8 cellular contexts compared by ENCODE assay signal in genomic region chr15:59437473-59437776, GRCh38. TPM values are rescaled to one million over a fixed set of nuclear protein-coding genes. Genes with fewer than 3 reads are reported as not detected.
A peak's percentile ranks its signal among the peaks of the same experiment; 100 is the strongest.
DNase-seq lines count a peak whose midpoint lies in the region; ATAC-seq, FAIRE-seq and TF ChIP-seq lines count a peak whose summit lies in the region.

No MANE protein-coding gene starts in this region.

- peaks cover 77% of the 10 kb centered on the region for H3K27me3 Mint-ChIP-seq in activated CD8-positive, alpha-beta memory T cell treated with anti-CD3 and anti-CD28 coated beads, Interleukin-2, amount 10 ng/mL, durations not matched to agents 7 days and 5 days
- H3K27me3 Mint-ChIP-seq in activated CD8-positive, alpha-beta T cell treated with anti-CD3 and anti-CD28 coated beads for 36 hours, result peaks cover 51% of the 10 kb centered on the region

- H3K4me2 ChIP-seq in keratinocyte (ENCODE audit: control insufficient read depth, extremely low read depth, insufficient read depth, low read depth, low read length), result peak overlapping the region; percentile 90

- no peak for DNase-seq in activated CD8-positive, alpha-beta memory T cell treated with anti-CD3 and anti-CD28 coated beads, Interleukin-2, amount 10 ng/mL, durations not matched to agents 7 days and 5 days
- DNase-seq in activated CD8-positive, alpha-beta memory T cell treated with anti-CD3 and anti-CD28 coated beads for 24 hours, result no peak
- DNase-seq in activated CD8-positive, alpha-beta T cell treated with anti-CD3 and anti-CD28 coated beads for 36 hours, result no peak
- DNase-seq in keratinocyte (ENCODE audit: low read depth, low spot score) (no peak), GM20000 (ENCODE audit: low spot score) (no peak)

- H3K79me2 ChIP-seq in keratinocyte (ENCODE audit: control insufficient read depth, insufficient read depth, low read length), result no peaks in the 10 kb centered on the region

- no peak for TF ChIP-seq CTCF in activated CD8-positive, alpha-beta T cell treated with anti-CD3 and anti-CD28 coated beads for 36 hours (IDR thresholded peaks at IDR 0.05)
- TF ChIP-seq CTCF in keratinocyte (optimal IDR thresholded peaks at IDR 0.05 in 1 of 3, IDR thresholded peaks at IDR 0.05 in 1 of 3, conservative IDR thresholded peaks at IDR 0.05 in 1 of 3; ENCODE audit: extremely low read depth in 1 of 3, insufficient read depth in 2 of 3, low read length in 3 of 3) (no peak), GM20000 (IDR thresholded peaks at IDR 0.05; ENCODE audit: extremely low read depth, missing control alignments) (no peak)

- H3K27me3 ChIP-seq in keratinocyte (ENCODE audit: control insufficient read depth, extremely low read depth, insufficient read depth, low read length) (peaks cover 19% of the 10 kb centered on the region), thymus (ENCODE audit: control insufficient read depth, insufficient read depth) (peaks cover 31% of the 10 kb centered on the region)

- H3K4me1 ChIP-seq in keratinocyte (ENCODE audit: control insufficient read depth, extremely low read depth, insufficient read depth, low read length) (peaks cover 13% of the 10 kb centered on the region), thymus (ENCODE audit: control insufficient read depth, insufficient read depth, low read length) (peaks cover 11% of the 10 kb centered on the region)

- no peaks in the 10 kb centered on the region for H4K20me1 ChIP-seq in keratinocyte (ENCODE audit: control insufficient read depth, extremely low read depth, insufficient read depth, low read length)

- no peak overlapping the region for H3K9ac ChIP-seq in keratinocyte (ENCODE audit: control insufficient read depth, extremely low read depth, insufficient read depth, low read length)

- no peak for FAIRE-seq in keratinocyte (lab: Jason Lieb, UNC)

- 5% methylated on average over 15 of the region's 15 CpGs for WGBS in thymus

- CTCF ChIA-PET in activated CD8-positive, alpha-beta memory T cell treated with anti-CD3 and anti-CD28 coated beads, Interleukin-2, amount 10 ng/mL, durations not matched to agents 7 days and 5 days (lab: Charles Lee), result interaction anchor here (1.4 kb wide), 1 partner anchor 15 kb away, joined by 4 read pairs; no protein-coding TSS in a partner anchor
- CTCF ChIA-PET in activated CD8-positive, alpha-beta T cell treated with anti-CD3 and anti-CD28 coated beads for 36 hours (lab: Charles Lee), result interaction anchor here (1.6 kb wide), 1 partner anchor 64 kb away, joined by 4 read pairs; no protein-coding TSS in a partner anchor

- H3K36me3 Mint-ChIP-seq in activated CD8-positive, alpha-beta memory T cell treated with anti-CD3 and anti-CD28 coated beads, Interleukin-2, amount 10 ng/mL, durations not matched to agents 7 days and 5 days, result no peaks in the 10 kb centered on the region
- H3K36me3 Mint-ChIP-seq in activated CD8-positive, alpha-beta T cell treated with anti-CD3 and anti-CD28 coated beads for 36 hours (ENCODE audit: low read depth), result no peaks in the 10 kb centered on the region

- H3K4me3 Mint-ChIP-seq in activated CD8-positive, alpha-beta memory T cell treated with anti-CD3 and anti-CD28 coated beads, Interleukin-2, amount 10 ng/mL, durations not matched to agents 7 days and 5 days, result peak overlapping the region; percentile 73
- H3K4me3 Mint-ChIP-seq in activated CD8-positive, alpha-beta T cell treated with anti-CD3 and anti-CD28 coated beads for 36 hours, result peak overlapping the region; percentile 72

- no peaks in the 10 kb centered on the region for H3K9me1 ChIP-seq in keratinocyte (ENCODE audit: control insufficient read depth, extremely low read depth, insufficient read depth, low read length)

- H3K27ac ChIP-seq in keratinocyte (ENCODE audit: control insufficient read depth, insufficient read depth, low read length), result no peak overlapping the region
- H3K27ac ChIP-seq in thymus (ENCODE audit: low read depth), result no peak overlapping the region

- no peaks in the 10 kb centered on the region for H3K36me3 ChIP-seq in keratinocyte (ENCODE audit: control insufficient read depth in 2 of 2, extremely low read depth in 1 of 2, insufficient read depth in 2 of 2, low read length in 2 of 2)
- H3K36me3 ChIP-seq in thymus (ENCODE audit: control insufficient read depth, insufficient read depth), result no peaks in the 10 kb centered on the region

- dilution Hi-C loops in keratinocyte (cut with MboI; ENCODE audit: extremely low pct_ligation_motif_present, low sequenced_read_pairs), result no loop called here

- no peaks in the 10 kb centered on the region for H3K9me3 Mint-ChIP-seq in activated CD8-positive, alpha-beta memory T cell treated with anti-CD3 and anti-CD28 coated beads, Interleukin-2, amount 10 ng/mL, durations not matched to agents 7 days and 5 days (ENCODE audit: low read depth)
- H3K9me3 Mint-ChIP-seq in activated CD8-positive, alpha-beta T cell treated with anti-CD3 and anti-CD28 coated beads for 36 hours, result no peaks in the 10 kb centered on the region

- H3K27ac Mint-ChIP-seq in activated CD8-positive, alpha-beta memory T cell treated with anti-CD3 and anti-CD28 coated beads, Interleukin-2, amount 10 ng/mL, durations not matched to agents 7 days and 5 days, result no peak overlapping the region
- no peak overlapping the region for H3K27ac Mint-ChIP-seq in activated CD8-positive, alpha-beta T cell treated with anti-CD3 and anti-CD28 coated beads for 36 hours

- H3K9me3 ChIP-seq in keratinocyte (ENCODE audit: control insufficient read depth, low read depth, low read length) (no peaks in the 10 kb centered on the region), thymus (ENCODE audit: control insufficient read depth) (no peaks in the 10 kb centered on the region)

- H3K4me1 Mint-ChIP-seq in activated CD8-positive, alpha-beta memory T cell treated with anti-CD3 and anti-CD28 coated beads, Interleukin-2, amount 10 ng/mL, durations not matched to agents 7 days and 5 days, result peaks cover 18% of the 10 kb centered on the region
- H3K4me1 Mint-ChIP-seq in activated CD8-positive, alpha-beta T cell treated with anti-CD3 and anti-CD28 coated beads for 36 hours (ENCODE audit: low read depth), result peaks cover 16% of the 10 kb centered on the region

- H2AFZ ChIP-seq in keratinocyte (ENCODE audit: control insufficient read depth, low read length), result no peak overlapping the region

- intact Hi-C loops in activated CD8-positive, alpha-beta T cell treated with anti-CD3 and anti-CD28 coated beads for 36 hours (cut with micrococcal nuclease), result no loop called here

- peak overlapping the region; percentile 29 to 65 (median 61) for H3K4me3 ChIP-seq in keratinocyte (ENCODE audit: control insufficient read depth in 2 of 3, extremely low read depth in 1 of 3, insufficient read depth in 2 of 3, low read depth in 1 of 3, low read length in 3 of 3)
- peak overlapping the region; percentile 51 for H3K4me3 ChIP-seq in thymus (ENCODE audit: low read length)

- ATAC-seq in activated CD8-positive, alpha-beta memory T cell treated with anti-CD3 and anti-CD28 coated beads, Interleukin-2, amount 10 ng/mL, durations not matched to agents 7 days and 5 days, result no peak
- no peak for ATAC-seq in activated CD8-positive, alpha-beta T cell treated with anti-CD3 and anti-CD28 coated beads for 36 hours
- ATAC-seq in GM21786 (IDR thresholded peaks at IDR 0.05; ENCODE audit: unreplicated experiment) (no peak), GM18861 (IDR thresholded peaks at IDR 0.05; ENCODE audit: unreplicated experiment) (no peak)

- POLR2A ChIA-PET in activated CD8-positive, alpha-beta T cell treated with anti-CD3 and anti-CD28 coated beads for 36 hours (lab: Charles Lee), result no interaction called here

RNA-seq across cellular contexts. Expression of gene FAM81A, which starts 0.6 kb away (rescaled TPM):
- 1 to 10 TPM; 2.5 to 3.7 TPM for total RNA-seq in activated CD8-positive, alpha-beta memory T cell treated with anti-CD3 and anti-CD28 coated beads, Interleukin-2, amount 10 ng/mL, durations not matched to agents 7 days and 5 days
- 1 to 10 TPM; 1.2 to 1.5 TPM for total RNA-seq in activated CD8-positive, alpha-beta T cell treated with anti-CD3 and anti-CD28 coated beads for 36 hours
- polyA plus RNA-seq in keratinocyte (0.50 to 0.84 TPM (median 0.58 TPM) in 3 replicates), thymus (1.2 TPM)
- polyA plus RNA-seq in keratinocyte (2011; ENCODE audit: low read depth), result 0.52 TPM
- 0.38 and 1.00 TPM in 2 replicates for polyA plus RNA-seq in keratinocyte (2011; cell fraction: cytosol; rRNA removed)
- polyA plus RNA-seq in keratinocyte (2011; cell fraction: nucleus; rRNA removed), result 0.17 and 0.23 TPM in 2 replicates
- polyA plus RNA-seq in keratinocyte (2012; ENCODE audit: low replicate concordance), result 0.31 and 0.86 TPM in 2 replicates
- 0.29 to 1.9 TPM (median 0.43 TPM) in 3 replicates for polyA minus RNA-seq in keratinocyte
- 0.77 TPM for polyA minus RNA-seq in keratinocyte (2011; cell fraction: cytosol; rRNA and poly(A)+ RNA removed)
- polyA minus RNA-seq in keratinocyte (2011; cell fraction: nucleus; rRNA and poly(A)+ RNA removed), result not detected in 2 replicates
